ENCODE assay signal across 40 cellular contexts in genomic region chr1:246750752-246751151, GRCh38.
"Had no signal": no experiment of that assay in that cellular context is flagged by ENCODE, and none has a peak within 500 bp of the region (broad histone marks: within the 10 kb centered on the region; RNA-seq: fewer than 3 reads in every experiment).

No MANE protein-coding gene starts in this region.

- H3K27me3 ChIP-seq: brain microvascular endothelial cell, cardiac muscle cell, Peyer's patch, SJSA1 had no signal

- H3K4me1 ChIP-seq: Peyer's patch had no signal

- H3K27ac ChIP-seq: brain microvascular endothelial cell, cardiac muscle cell, Peyer's patch, SJSA1, VCaP had no signal

- H3K4me3 ChIP-seq: cardiac muscle cell, Peyer's patch, SJSA1 had no signal

- DNase-seq: activated B cell treated with CpG ODN at 0.5 μM for 24 hours; activated CD4-positive, alpha-beta memory T cell treated with anti-CD3 and anti-CD28 coated beads, Interleukin-2, amount 10 ng/mL, durations not matched to agents 7 days and 5 days; activated CD4-positive, alpha-beta T cell treated with anti-CD3 and anti-CD28 coated beads for 1 hour; activated CD4-positive, alpha-beta T cell treated with anti-CD3 and anti-CD28 coated beads for 48 hours; activated CD8-positive, alpha-beta memory T cell treated with anti-CD3 and anti-CD28 coated beads for 24 hours; activated CD8-positive, alpha-beta memory T cell treated with anti-CD3 and anti-CD28 coated beads, Interleukin-2, amount 10 ng/mL, durations not matched to agents 7 days and 5 days; activated CD8-positive, alpha-beta memory T cell treated with anti-CD3 and anti-CD28 coated beads, Interleukin-2, amount 50 U/mL, for 48 hours; activated effector memory CD4-positive, alpha-beta T cell treated with anti-CD3 and anti-CD28 coated beads, Interleukin-2, amount 50 U/mL, for 16 hours; activated naive CD4-positive, alpha-beta T cell; activated naive CD4-positive, alpha-beta T cell treated with anti-CD3 and anti-CD28 coated beads, Interleukin-2, amount 50 U/mL, for 16 hours; activated naive CD8-positive, alpha-beta T cell treated with anti-CD3 and anti-CD28 coated beads for 36 hours; activated T-cell treated with anti-CD3 and anti-CD28 coated beads, Interleukin-2, amount 50 U/mL, for 1 hour; activated T-cell treated with anti-CD3 and anti-CD28 coated beads, Interleukin-2, amount 50 U/mL, for 72 hours; amniotic stem cell; aorta; brain microvascular endothelial cell; NCI-H1092 treated with DMSO at 0.1 percent for 48 hours; NCI-H1417; NCI-H146; NCI-H187; NCI-H2029 treated with DMSO at 0.1 percent for 48 hours; NCI-H2107; NCI-H2171; NCI-H510A; NCI-H526; NCI-H748 treated with DMSO at 0.1 percent for 48 hours; NK-92 treated with Interleukin-12 subunit alpha and Interleukin-12 subunit beta, amount 100 ng/mL, for 24 hours; PC-3; Peyer's patch; RPMI8226; SHP77 treated with DMSO at 0.1 percent for 48 hours; SW 1271; T-helper 1 cell; T-helper 2 cell; T-helper 9 cell had no signal

- H3K9me3 ChIP-seq: Peyer's patch, SJSA1 had no signal

- H3K36me3 ChIP-seq: brain microvascular endothelial cell, cardiac muscle cell, Peyer's patch had no signal

- ATAC-seq: activated CD8-positive, alpha-beta memory T cell treated with anti-CD3 and anti-CD28 coated beads, Interleukin-2, amount 10 ng/mL, durations not matched to agents 7 days and 5 days; activated T-cell treated with anti-CD3 and anti-CD28 coated beads, Interleukin-2, amount 50 U/mL, for 72 hours; activated T-helper 17 cell treated with anti-CD3 and anti-CD28 coated beads, Interleukin-2, amount 50 U/mL, for 72 hours; PC-3; SK-N-SH treated with all-trans-retinoic acid at 6 μM for 48 hours had no signal
